Comparison of ENCODE assay signal across 17 cellular contexts in genomic region chr10:85667638-85668233, GRCh38.
DNase-seq lines count a peak whose midpoint lies in the region; FAIRE-seq and TF ChIP-seq lines count a peak whose summit lies in the region.
"Had no signal": no experiment of that assay in that cellular context is flagged by ENCODE, and none has a peak within 500 bp of the region (broad histone marks: within the 10 kb centered on the region; RNA-seq: fewer than 3 reads in every experiment).

No MANE protein-coding gene starts in this region.

- no peaks in the 10 kb centered on the region for H3K9me2 ChIP-seq in Karpas-422 (replicated peaks; ENCODE audit: insufficient read depth, low read length)

- no peak overlapping the region for H2AK5ac ChIP-seq in H1 (ENCODE audit: low read depth, low read length)

- H2BK120ac ChIP-seq in H1 (replicated peaks; ENCODE audit: low read depth, low read length) = no peak overlapping the region

- H4K5ac ChIP-seq in H1 (ENCODE audit: insufficient read length, low read depth, low read length) = peak overlapping the region; percentile 44

- no peak overlapping the region; the same call in 1 of the 2 replicates for H2BK12ac ChIP-seq in H1 (ENCODE audit: low read depth, low read length)

- H3K9me3 ChIP-seq in H1 (ENCODE audit: insufficient read depth in 2 of 2, low read depth in 1 of 2, low read length in 1 of 2) = no peaks in the 10 kb centered on the region; a peak in 1 of 4 replicates
- no peaks in the 10 kb centered on the region for H3K9me3 ChIP-seq in Karpas-422 (ENCODE audit: low read length)

- no peak overlapping the region for H4K91ac ChIP-seq in H1 (replicated peaks; ENCODE audit: insufficient read length, low read length)

- no peak overlapping the region for H3K23ac ChIP-seq in H1 (ENCODE audit: insufficient read length)

- CTCF ChIA-PET in H1 (lab: Charles Lee; ENCODE audit: partially characterized antibody) = no interaction called here

- H3K79me1 ChIP-seq in H1 (ENCODE audit: low read depth, low read length) = no peaks in the 10 kb centered on the region

- H3K79me2 ChIP-seq in H1 (ENCODE audit: control insufficient read depth in 1 of 2, insufficient read depth in 2 of 2, low read length in 2 of 2) (no peaks in the 10 kb centered on the region), Karpas-422 (ENCODE audit: low read length) (no peaks in the 10 kb centered on the region)

- no peak overlapping the region for H2BK20ac ChIP-seq in H1 (ENCODE audit: low read length)

- H3K4me2 ChIP-seq in H1 (ENCODE audit: insufficient read depth in 1 of 2, low read depth in 2 of 2, low read length in 2 of 2) (peak overlapping the region; percentile 17 to 42; a peak in 3 of 4 replicates), Karpas-422 (ENCODE audit: low read depth, low read length, poor library complexity, severe bottlenecking) (no peak overlapping the region)
- H3K4me2 ChIP-seq: BLaER1, PC-9 had no signal

- no peak overlapping the region for H4K8ac ChIP-seq in H1 (ENCODE audit: extremely low read depth, insufficient read depth, low read length)

- no peak overlapping the region for H3K4ac ChIP-seq in H1 (replicated peaks; ENCODE audit: insufficient read length, low read depth, low read length)

- no peak overlapping the region for H2BK5ac ChIP-seq in H1 (ENCODE audit: low read depth, low read length)

- DNase-seq in ELF-1 (ENCODE audit: low read depth, low spot score) = peak; percentile 71
- DNase-seq in NCI-H146 (lab: John Stamatoyannopoulos, UW) = peak; percentile 86
- peak; percentile 36 to 46 for DNase-seq in H1 (ENCODE audit: low read depth in 1 of 2, low spot score in 2 of 2)
- peak; percentile 55 for DNase-seq in iPS-NIHi11 (ENCODE audit: low spot score)
- no peak for DNase-seq in frontal cortex (ENCODE audit: low spot score in 2 of 2)
- no peak for DNase-seq in Karpas-422
- DNase-seq in H4 (ENCODE audit: low spot score) = no peak
- DNase-seq in cerebellar nuclear complex (lab: John Stamatoyannopoulos, UW) = no peak
- DNase-seq: CD8-positive, alpha-beta T cell; DMS79 treated with DMSO at 0.1 percent for 48 hours; NCI-H1105 treated with DMSO at 0.1 percent for 48 hours; NCI-H187 treated with DMSO at 0.1 percent for 48 hours; NCI-H774; PC-9 had no signal

- H3K18ac ChIP-seq in H1 (ENCODE audit: extremely low read depth, low read length) = no peak overlapping the region

- no peaks in the 10 kb centered on the region for H3K23me2 ChIP-seq in H1 (ENCODE audit: low read depth, low read length)

- H3K4me3 ChIP-seq in H1 (ENCODE audit: extremely low read depth in 1 of 4, insufficient read depth in 2 of 4, low read depth in 3 of 4, low read length in 4 of 4) = no peak overlapping the region
- no peak overlapping the region for H3K4me3 ChIP-seq in Karpas-422 (ENCODE audit: low read length)
- H3K4me3 ChIP-seq: BLaER1, PC-9 had no signal

- H2AFZ ChIP-seq in H1 (ENCODE audit: low read length) (no peak overlapping the region), Karpas-422 (ENCODE audit: low read length) (no peak overlapping the region)
- H2AFZ ChIP-seq: PC-9 had no signal

- H3K9ac ChIP-seq in H1 (replicated peaks in 1 of 4; ENCODE audit: extremely low read depth in 1 of 4, low read depth in 3 of 4, low read length in 3 of 4) = no peak overlapping the region
- H3K9ac ChIP-seq in Karpas-422 (ENCODE audit: low read length) = no peak overlapping the region
- H3K9ac ChIP-seq: BLaER1 had no signal

- TF ChIP-seq POLR2A in H1 (IDR thresholded peaks at IDR 0.05; ENCODE audit: control extremely low read depth in 1 of 2, low read depth in 2 of 2, low read length in 2 of 2) = no peak

- TF ChIP-seq EP300 in H1 (IDR thresholded peaks at IDR 0.05; ENCODE audit: borderline replicate concordance in 1 of 2, low read depth in 2 of 2, low read length in 2 of 2) = no peak; a peak in 1 of 3 replicates

- H3K27me3 ChIP-seq in H1 (replicated peaks in 1 of 4; ENCODE audit: control insufficient read depth in 3 of 4, extremely low read depth in 1 of 4, insufficient read depth in 3 of 4, low read length in 3 of 4) (no peaks in the 10 kb centered on the region; a peak in 1 of 7 replicates), Karpas-422 (ENCODE audit: low read length) (no peaks in the 10 kb centered on the region)
- H3K27me3 ChIP-seq: BLaER1 had no signal

- POLR2A ChIA-PET in H1 (lab: Charles Lee; ENCODE audit: partially characterized antibody) = no interaction called here

- no peak overlapping the region for H2BK15ac ChIP-seq in H1 (ENCODE audit: low read length)

- TF ChIP-seq RAD21 in H1 (IDR thresholded peaks at IDR 0.05 in 1 of 2, conservative IDR thresholded peaks at IDR 0.05 in 1 of 2; ENCODE audit: low read depth in 2 of 2, low read length in 2 of 2) = no peak

- H3K27ac ChIP-seq in H1 (ENCODE audit: low read depth, low read length) = no peak overlapping the region
- H3K27ac ChIP-seq in Karpas-422 (ENCODE audit: low read length) = no peak overlapping the region
- H3K27ac ChIP-seq: BLaER1, PC-9 had no signal

- H4K20me1 ChIP-seq in H1 (replicated peaks in 1 of 2; ENCODE audit: control insufficient read depth in 1 of 2, insufficient read depth in 2 of 2, low read length in 2 of 2) = no peaks in the 10 kb centered on the region
- no peaks in the 10 kb centered on the region for H4K20me1 ChIP-seq in Karpas-422 (ENCODE audit: insufficient read depth, low read depth, low read length)
- H4K20me1 ChIP-seq: BLaER1 had no signal

- 31% methylated on average over 5 of the region's 5 CpGs; no CpG with 5 or more reads in 1 of the 2 experiments for WGBS in H1 (ENCODE audit: extremely low coverage in 1 of 2, insufficient coverage in 1 of 2, insufficient read length in 1 of 2, insufficient replicate concordance in 2 of 2, low coverage in 1 of 2, low lambda C conversion rate in 2 of 2, missing lambda C conversion rate in 1 of 2), 2 experiments

- H3K4me1 ChIP-seq in H1 (replicated peaks in 1 of 4; ENCODE audit: control insufficient read depth in 3 of 4, insufficient read depth in 4 of 4, low read length in 3 of 4) = peaks cover 6 to 12% (median 9%) of the 10 kb centered on the region in 4 experiments; a peak in 6 of 7 replicates
- H3K4me1 ChIP-seq in Karpas-422 (ENCODE audit: low read length) = no peaks in the 10 kb centered on the region
- H3K4me1 ChIP-seq: BLaER1 had no signal

- TF ChIP-seq CTCF in H1 (IDR thresholded peaks at IDR 0.05; ENCODE audit: control extremely low read depth in 1 of 3, insufficient read depth in 1 of 3, low read depth in 1 of 3, low read length in 3 of 3) = no peak

- peak overlapping the region; percentile 31 for H3K14ac ChIP-seq in H1 (ENCODE audit: insufficient read length)

- H3K36me3 ChIP-seq in H1 (ENCODE audit: control insufficient read depth in 2 of 4, insufficient read depth in 4 of 4, low read length in 3 of 4) (no peaks in the 10 kb centered on the region; a peak in 1 of 8 replicates), Karpas-422 (ENCODE audit: insufficient read depth, low read length) (no peaks in the 10 kb centered on the region)
- H3K36me3 ChIP-seq: BLaER1 had no signal

- H3K56ac ChIP-seq in H1 (replicated peaks; ENCODE audit: insufficient read length, low read depth, low read length) = no peak overlapping the region

- FAIRE-seq in H1 (lab: Jason Lieb, UNC) (no peak), frontal cortex (lab: Jason Lieb, UNC) (no peak)
- FAIRE-seq: D721Med, G401.6 had no signal

TF ChIP-seq in H1, 55 proteins besides CTCF, POLR2A, EP300 and RAD21:
- peak in 1 of 2 experiments; percentile 52; a peak in 1 of 4 replicates for TF ChIP-seq SIN3A (conservative IDR thresholded peaks at IDR 0.05 in 1 of 2, IDR thresholded peaks at IDR 0.05 in 1 of 2; ENCODE audit: low read depth in 1 of 2, low read length in 2 of 2)
- no peak for TF ChIP-seq GTF2F1 (IDR thresholded peaks at IDR 0.05; ENCODE audit: borderline replicate concordance, low read depth, low read length)
- TF ChIP-seq CTBP2 (IDR thresholded peaks at IDR 0.05; ENCODE audit: borderline replicate concordance, insufficient read depth, insufficient read length, low read length) = peak; percentile 74
- no peak for TF ChIP-seq CHD1 (IDR thresholded peaks at IDR 0.05; ENCODE audit: low read depth, low read length)
- peak; percentile 80 to 82; a peak in 3 of 4 replicates for TF ChIP-seq HDAC2 (IDR thresholded peaks at IDR 0.05; ENCODE audit: borderline replicate concordance in 1 of 2, low read depth in 2 of 2, low read length in 2 of 2)
- peak; percentile 71; the same call in 1 of the 2 replicates for TF ChIP-seq TEAD4 (IDR thresholded peaks at IDR 0.05; ENCODE audit: low read depth, low read length)
- TF ChIP-seq MAX (IDR thresholded peaks at IDR 0.05) = peak; percentile 86
- TF ChIP-seq BCL11A (IDR thresholded peaks at IDR 0.05; ENCODE audit: low read depth in 2 of 2, low read length in 2 of 2) = peak in 1 of 2 experiments; percentile 38

Comparison
In these comparisons a context has a peak if more than half of its experiments do, and no peak if none do; other contexts are left out.
1. DNase-seq: peak in ELF-1 (single experiment), NCI-H146 (single experiment), H1 (2 of 2) and iPS-NIHi11 (single experiment); none in frontal cortex (0 of 2), Karpas-422 (single experiment), H4 (single experiment) and cerebellar nuclear complex (0 of 2).